In genomic region chr5:55227738-55228430, GRCh38 we compare ENCODE assay signal across 1 cellular context.
TF ChIP-seq lines count a peak whose summit lies in the region.

No MANE protein-coding gene starts in this region.

TF ChIP-seq in GM23338, 12 proteins besides CTCF, POLR2A, EP300 and RAD21 (continued from another document):
- TF ChIP-seq ZNF462 (CRISPR knock-in tag; IDR thresholded peaks at IDR 0.05) (no peak), NANOG (IDR thresholded peaks at IDR 0.05; ENCODE audit: borderline replicate concordance) (no peak), ETS1 (IDR thresholded peaks at IDR 0.05) (no peak), REST (IDR thresholded peaks at IDR 0.05; ENCODE audit: unreplicated experiment) (no peak), STAT1 (IDR thresholded peaks at IDR 0.05; ENCODE audit: unreplicated experiment) (no peak)
